19 cellular contexts compared by ENCODE assay signal in genomic region chr9:127139071-127139731, GRCh38. TPM values are rescaled to one million over a fixed set of nuclear protein-coding genes. Genes with fewer than 3 reads are reported as not detected.
DNase-seq lines count a peak whose midpoint lies in the region; ATAC-seq and TF ChIP-seq lines count a peak whose summit lies in the region.
"Had no signal": no experiment of that assay in that cellular context is flagged by ENCODE, and none has a peak within 500 bp of the region (broad histone marks: within the 10 kb centered on the region; RNA-seq: fewer than 3 reads in every experiment).

No MANE protein-coding gene starts in this region.

- no peak overlapping the region for H2BK15ac ChIP-seq in neuronal stem cell (ENCODE audit: low read length)

- H3K4me3 ChIP-seq in colonic mucosa (no peak overlapping the region), neuronal stem cell (ENCODE audit: low read length in 2 of 2) (peak overlapping the region in 1 of 2 donors; percentile 10), upper lobe of right lung (no peak overlapping the region), trophoblast cell (ENCODE audit: low read depth, low read length) (no peak overlapping the region)
- H3K4me3 ChIP-seq: BLaER1, MG63 had no signal

- no peak for TF ChIP-seq CTCF in colonic mucosa (IDR thresholded peaks at IDR 0.05)
- no peak for TF ChIP-seq CTCF in upper lobe of right lung (IDR thresholded peaks at IDR 0.05)

- peak; percentile 51 for DNase-seq in activated CD8-positive, alpha-beta memory T cell treated with anti-CD3 and anti-CD28 coated beads for 24 hours
- no peak for DNase-seq in activated CD8-positive, alpha-beta memory T cell treated with anti-CD3 and anti-CD28 coated beads, Interleukin-2, amount 50 U/mL, for 4 hours
- DNase-seq in colonic mucosa (peak; percentile 12), neuronal stem cell (ENCODE audit: low spot score) (no peak), upper lobe of right lung (peak; percentile 46), COR-L47 (lab: John Stamatoyannopoulos, UW) (no peak), SIG-M5 (lab: John Stamatoyannopoulos, UW) (no peak), trophoblast cell (no peak)
- DNase-seq: CD8-positive, alpha-beta memory T cell; DMS 273 treated with DMSO at 0.1 percent for 48 hours; HFFc6; KG1; MG63; NCI-H1092 treated with DMSO at 0.1 percent for 48 hours; NCI-H1694; NCI-H2107; PC-3 had no signal

- H2BK12ac ChIP-seq in neuronal stem cell (ENCODE audit: low read length) (no peak overlapping the region), trophoblast cell (ENCODE audit: low read length) (no peak overlapping the region)

- no peaks in the 10 kb centered on the region for H3K27me3 ChIP-seq in colonic mucosa
- H3K27me3 ChIP-seq in neuronal stem cell (ENCODE audit: control insufficient read depth in 3 of 3, insufficient read depth in 3 of 3, low read depth in 1 of 3, low read length in 3 of 3), result peaks cover 0 to 10% (median 0%) of the 10 kb centered on the region in 3 experiments
- no peaks in the 10 kb centered on the region for H3K27me3 ChIP-seq in upper lobe of right lung
- no peaks in the 10 kb centered on the region for H3K27me3 ChIP-seq in trophoblast cell (ENCODE audit: insufficient read depth, low read length)
- H3K27me3 ChIP-seq: BLaER1, MG63 had no signal

- H4K8ac ChIP-seq in neuronal stem cell (ENCODE audit: low read depth, low read length), result no peak overlapping the region
- H4K8ac ChIP-seq in trophoblast cell (ENCODE audit: low read depth, low read length), result no peak overlapping the region

- H3K79me1 ChIP-seq in neuronal stem cell (ENCODE audit: low read depth, low read length) (no peaks in the 10 kb centered on the region), trophoblast cell (ENCODE audit: low read length) (no peaks in the 10 kb centered on the region)

- H3K18ac ChIP-seq in neuronal stem cell (ENCODE audit: low read length) (peak overlapping the region; percentile 39), trophoblast cell (ENCODE audit: low read length) (no peak overlapping the region)

- H3K23ac ChIP-seq in neuronal stem cell (ENCODE audit: low read depth, low read length, poor library complexity) (peak overlapping the region; percentile 67), trophoblast cell (ENCODE audit: low read length) (no peak overlapping the region)

- H4K12ac ChIP-seq in trophoblast cell (ENCODE audit: low read depth, low read length), result no peak overlapping the region

- ATAC-seq in upper lobe of right lung, result no peak
- ATAC-seq: PC-3 had no signal

- H3K9me3 ChIP-seq in colonic mucosa (no peaks in the 10 kb centered on the region), neuronal stem cell (replicated peaks in 1 of 2; ENCODE audit: control insufficient read depth in 2 of 2, insufficient read depth in 1 of 2, low read depth in 1 of 2, low read length in 2 of 2) (no peaks in the 10 kb centered on the region), upper lobe of right lung (no peaks in the 10 kb centered on the region), trophoblast cell (ENCODE audit: insufficient read depth, low read depth, low read length) (no peaks in the 10 kb centered on the region)
- H3K9me3 ChIP-seq: BLaER1, MG63 had no signal

- H3K14ac ChIP-seq in neuronal stem cell (ENCODE audit: low read length), result peak overlapping the region; percentile 73
- no peak overlapping the region for H3K14ac ChIP-seq in trophoblast cell (ENCODE audit: low read length)

- no peak overlapping the region for H2BK5ac ChIP-seq in neuronal stem cell (ENCODE audit: low read length)
- no peak overlapping the region for H2BK5ac ChIP-seq in trophoblast cell (ENCODE audit: low read depth, low read length, poor library complexity)

- no peak overlapping the region for H2BK120ac ChIP-seq in neuronal stem cell (ENCODE audit: low read depth, low read length)
- H2BK120ac ChIP-seq in trophoblast cell (ENCODE audit: insufficient read depth, low read length, poor library complexity), result no peak overlapping the region

- no peaks in the 10 kb centered on the region for H3K79me2 ChIP-seq in trophoblast cell (ENCODE audit: control insufficient read depth, insufficient read depth, low read length, poor library complexity)

- WGBS in neuronal stem cell (ENCODE audit: extremely low coverage in 2 of 2, insufficient read length in 2 of 2, insufficient replicate concordance in 1 of 2), 2 donors, result no CpG with 5 or more reads among the region's 8 CpGs
- WGBS in trophoblast cell (ENCODE audit: extremely low coverage, insufficient coverage, insufficient read length), result no CpG with 5 or more reads among the region's 8 CpGs

- no peak overlapping the region for H4K91ac ChIP-seq in neuronal stem cell (ENCODE audit: low read depth, low read length, poor library complexity)
- H4K91ac ChIP-seq in trophoblast cell (ENCODE audit: low read depth, low read length), result no peak overlapping the region

- H3K4me2 ChIP-seq in neuronal stem cell (ENCODE audit: insufficient read depth, low read length, poor library complexity, severe bottlenecking) (no peak overlapping the region), trophoblast cell (ENCODE audit: low read length) (no peak overlapping the region)
- H3K4me2 ChIP-seq: BLaER1 had no signal

- no peak overlapping the region for H2AK5ac ChIP-seq in neuronal stem cell (ENCODE audit: low read depth, low read length)
- H2AK5ac ChIP-seq in trophoblast cell (ENCODE audit: low read length), result no peak overlapping the region

- intact Hi-C loops in colonic mucosa (cut with DNase I) (no loop called here), upper lobe of right lung (cut with DNase I) (no loop called here)

- H3K36me3 ChIP-seq in colonic mucosa (no peaks in the 10 kb centered on the region), neuronal stem cell (replicated peaks in 1 of 2; ENCODE audit: control insufficient read depth in 2 of 2, insufficient read depth in 2 of 2, low read length in 2 of 2) (no peaks in the 10 kb centered on the region), upper lobe of right lung (no peaks in the 10 kb centered on the region), trophoblast cell (ENCODE audit: control insufficient read depth in 1 of 2, insufficient read depth in 2 of 2, low read length in 2 of 2) (no peaks in the 10 kb centered on the region)
- H3K36me3 ChIP-seq: BLaER1, MG63 had no signal

- H3K9ac ChIP-seq in colonic mucosa (ENCODE audit: low read depth in 2 of 2, low read length in 2 of 2) (no peak overlapping the region), neuronal stem cell (ENCODE audit: low read depth, low read length, poor library complexity) (no peak overlapping the region), trophoblast cell (ENCODE audit: low read length) (no peak overlapping the region)
- H3K9ac ChIP-seq: BLaER1 had no signal

- H3K4me1 ChIP-seq in colonic mucosa, result no peaks in the 10 kb centered on the region
- H3K4me1 ChIP-seq in neuronal stem cell (ENCODE audit: control insufficient read depth in 2 of 2, insufficient read depth in 1 of 2, low read depth in 1 of 2, low read length in 2 of 2), result peaks cover under 1 to 6% of the 10 kb centered on the region in 2 donors
- peaks cover 22% of the 10 kb centered on the region for H3K4me1 ChIP-seq in upper lobe of right lung
- H3K4me1 ChIP-seq in trophoblast cell (ENCODE audit: control insufficient read depth in 1 of 2, insufficient read depth in 2 of 2, low read length in 2 of 2), result peaks cover 4 to 8% of the 10 kb centered on the region in 2 experiments

- H3K4ac ChIP-seq in neuronal stem cell (ENCODE audit: low read length) (no peak overlapping the region), trophoblast cell (ENCODE audit: low read depth, low read length) (no peak overlapping the region)

- H2AFZ ChIP-seq in neuronal stem cell (ENCODE audit: low read length), result no peak overlapping the region
- H2AFZ ChIP-seq in trophoblast cell (ENCODE audit: insufficient read depth, low read length, poor library complexity), result no peak overlapping the region

- no peak overlapping the region for H3K27ac ChIP-seq in colonic mucosa
- no peak overlapping the region for H3K27ac ChIP-seq in neuronal stem cell (replicated peaks; ENCODE audit: low read length)
- H3K27ac ChIP-seq in upper lobe of right lung, result no peak overlapping the region
- no peak overlapping the region for H3K27ac ChIP-seq in trophoblast cell (ENCODE audit: low read depth, low read length)
- H3K27ac ChIP-seq: 22Rv1, BLaER1 had no signal

RNA-seq across cellular contexts. Expression of gene ANGPTL2, which starts 16.8 kb away (rescaled TPM):
- total RNA-seq in colonic mucosa (10 to 100 TPM in 1 of 2 donors, 1 to 10 TPM in 1; 2.7 to 15.1 TPM), upper lobe of right lung (19.4 TPM)
- 13.6 TPM for polyA plus RNA-seq in neuronal stem cell (2013, experiment 1 of 2)
- polyA plus RNA-seq in neuronal stem cell (2013, experiment 2 of 2), result 14.2 TPM
- 2.9 and 3.5 TPM in 2 replicates for polyA plus RNA-seq in trophoblast cell (2013)
- total RNA-seq: CD8-positive, alpha-beta memory T cell had no signal
- polyA plus RNA-seq: CD8-positive, alpha-beta memory T cell had no signal

Comparison
In these comparisons a context has a peak if more than half of its experiments do, and no peak if none do; other contexts are left out.
1. DNase-seq: peak in activated CD8-positive, alpha-beta memory T cell treated with anti-CD3 and anti-CD28 coated beads for 24 hours (single experiment), colonic mucosa (single experiment) and upper lobe of right lung (single experiment); none in activated CD8-positive, alpha-beta memory T cell treated with anti-CD3 and anti-CD28 coated beads, Interleukin-2, amount 50 U/mL, for 4 hours (single experiment), neuronal stem cell (single experiment), COR-L47 (single experiment), SIG-M5 (single experiment) and trophoblast cell (0 of 2).